In genomic region chr17:81601525-81602120, GRCh38 we compare ENCODE assay signal across 8 cellular contexts. TPM values are rescaled to one million over a fixed set of nuclear protein-coding genes. Genes with fewer than 3 reads are reported as not detected.
A peak's percentile ranks its signal among the peaks of the same experiment; 100 is the strongest.
DNase-seq lines count a peak whose midpoint lies in the region; ATAC-seq and TF ChIP-seq lines count a peak whose summit lies in the region.

No MANE protein-coding gene starts in this region.

- POLR2A ChIA-PET in WTC11 (lab: Charles Lee), result no interaction called here

- H3K4me1 ChIP-seq in GM23248 (ENCODE audit: insufficient read depth), result peaks cover 21% of the 10 kb centered on the region

- H3K4me1 Mint-ChIP-seq in WTC11 (no peaks in the 10 kb centered on the region), endothelial cell (ENCODE audit: unreplicated experiment) (no peaks in the 10 kb centered on the region), mesothelial cell of epicardium (no peaks in the 10 kb centered on the region), type B pancreatic cell (ENCODE audit: unreplicated experiment) (peaks cover 4% of the 10 kb centered on the region)

- in situ Hi-C loops in GM23248 (cut with MboI), result no loop called here

- no peak overlapping the region for H2AFZ ChIP-seq in GM23248

- H3K27me3 Mint-ChIP-seq in WTC11 (ENCODE audit: low read depth) (no peaks in the 10 kb centered on the region), endothelial cell (ENCODE audit: unreplicated experiment) (peaks cover 4% of the 10 kb centered on the region), mesothelial cell of epicardium (ENCODE audit: low read depth) (no peaks in the 10 kb centered on the region), type B pancreatic cell (no peaks in the 10 kb centered on the region)

- no peak overlapping the region for H3K27ac ChIP-seq in GM23248

- CTCF ChIA-PET in WTC11 (lab: Charles Lee), result interaction anchor here (0.8 to 1.6 kb wide), 7 partner anchors 22 to 436 kb away, joined by 3 to 5 read pairs (median 4); partner anchors contain the start of genes DCXR and FAAP100

- H3K36me3 Mint-ChIP-seq in WTC11 (peaks cover 53% of the 10 kb centered on the region), endothelial cell (ENCODE audit: low read depth, unreplicated experiment) (peaks cover 37% of the 10 kb centered on the region), mesothelial cell of epicardium (peaks cover 23% of the 10 kb centered on the region), type B pancreatic cell (peaks cover 13% of the 10 kb centered on the region)

- peaks cover 62% of the 10 kb centered on the region for H3K79me2 ChIP-seq in GM23248 (ENCODE audit: insufficient read depth)

- H3F3A ChIP-seq in GM23248 (ENCODE audit: insufficient read depth), result peaks cover 50% of the 10 kb centered on the region

- H3K4me3 ChIP-seq in GM23248, result no peak overlapping the region

- TF ChIP-seq CTCF in WTC11 (IDR thresholded peaks at IDR 0.05), result peak; percentile 29; the same call in 1 of the 2 replicates
- TF ChIP-seq CTCF in endothelial cell (IDR thresholded peaks at IDR 0.05; ENCODE audit: unreplicated experiment), result peak; percentile 40
- TF ChIP-seq CTCF in mesothelial cell of epicardium (IDR thresholded peaks at IDR 0.05; ENCODE audit: unreplicated experiment), result peak; percentile 57
- peak; percentile 88 for TF ChIP-seq CTCF in type B pancreatic cell (conservative IDR thresholded peaks at IDR 0.05)

- peak; percentile 74 for DNase-seq in CD1c-positive myeloid dendritic cell (ENCODE audit: extremely low spot score)
- peak; percentile 79 for DNase-seq in GM23248
- peak; percentile 60 for DNase-seq in NCI-H345 treated with DMSO at 0.1 percent for 48 hours (lab: John Stamatoyannopoulos, UW; ENCODE audit: unreplicated experiment)
- DNase-seq in WTC11 (ENCODE audit: low spot score), result peak; percentile 20
- DNase-seq in endothelial cell (ENCODE audit: low spot score), result peak; percentile 48
- no peak for DNase-seq in mesothelial cell of epicardium (ENCODE audit: low spot score in 2 of 2, unreplicated experiment in 2 of 2)
- no peak for DNase-seq in type B pancreatic cell (ENCODE audit: extremely low spot score, unreplicated experiment)

- H3K4me2 ChIP-seq in GM23248 (ENCODE audit: unreplicated experiment), result no peak overlapping the region

- WGBS in GM23248 (ENCODE audit: low coverage in 1 of 2, low lambda C conversion rate in 2 of 2, missing lambda C conversion rate in 2 of 2), 2 experiments, result 30 to 33% methylated on average over 9 of the region's 9 CpGs

- H3K27ac Mint-ChIP-seq in WTC11 (peak overlapping the region; percentile 32; the same call in 1 of the 2 replicates), endothelial cell (ENCODE audit: unreplicated experiment) (no peak overlapping the region), mesothelial cell of epicardium (no peak overlapping the region), type B pancreatic cell (peak overlapping the region; percentile 30)

- no peaks in the 10 kb centered on the region for H3K9me2 ChIP-seq in GM23248 (ENCODE audit: insufficient read depth)

- no peak overlapping the region for H3K9ac ChIP-seq in GM23248

- no peaks in the 10 kb centered on the region for H3K9me3 Mint-ChIP-seq in WTC11
- no peaks in the 10 kb centered on the region for H3K9me3 Mint-ChIP-seq in endothelial cell (ENCODE audit: unreplicated experiment)
- no peaks in the 10 kb centered on the region for H3K9me3 Mint-ChIP-seq in mesothelial cell of epicardium
- no peaks in the 10 kb centered on the region for H3K9me3 Mint-ChIP-seq in type B pancreatic cell

- no peaks in the 10 kb centered on the region for H3K9me3 ChIP-seq in GM23248 (ENCODE audit: low read depth)

- H3K36me3 ChIP-seq in GM23248 (ENCODE audit: low read depth), result peaks cover 43% of the 10 kb centered on the region

- no peaks in the 10 kb centered on the region for H4K20me1 ChIP-seq in GM23248 (ENCODE audit: insufficient read depth)

- peak; percentile 86 for ATAC-seq in WTC11
- ATAC-seq in HG02759 (IDR thresholded peaks at IDR 0.05; ENCODE audit: unreplicated experiment), result no peak

- H3K27me3 ChIP-seq in GM23248 (replicated peaks; ENCODE audit: insufficient read depth), result no peaks in the 10 kb centered on the region

- H3K4me3 Mint-ChIP-seq in WTC11 (no peak overlapping the region), endothelial cell (ENCODE audit: unreplicated experiment) (peak overlapping the region; percentile 43), mesothelial cell of epicardium (no peak overlapping the region), type B pancreatic cell (no peak overlapping the region)

TF ChIP-seq in WTC11, 78 proteins besides CTCF, POLR2A, EP300 and RAD21:
- TF ChIP-seq, protein P1, sequence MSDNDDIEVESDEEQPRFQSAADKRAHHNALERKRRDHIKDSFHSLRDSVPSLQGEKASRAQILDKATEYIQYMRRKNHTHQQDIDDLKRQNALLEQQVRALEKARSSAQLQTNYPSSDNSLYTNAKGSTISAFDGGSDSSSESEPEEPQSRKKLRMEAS (CRISPR knock-in tag; IDR thresholded peaks at IDR 0.05), result no peak
- TF ChIP-seq ZNF512 (CRISPR knock-in tag; IDR thresholded peaks at IDR 0.05; ENCODE audit: borderline replicate concordance), result no peak
- TF ChIP-seq, protein P2, sequence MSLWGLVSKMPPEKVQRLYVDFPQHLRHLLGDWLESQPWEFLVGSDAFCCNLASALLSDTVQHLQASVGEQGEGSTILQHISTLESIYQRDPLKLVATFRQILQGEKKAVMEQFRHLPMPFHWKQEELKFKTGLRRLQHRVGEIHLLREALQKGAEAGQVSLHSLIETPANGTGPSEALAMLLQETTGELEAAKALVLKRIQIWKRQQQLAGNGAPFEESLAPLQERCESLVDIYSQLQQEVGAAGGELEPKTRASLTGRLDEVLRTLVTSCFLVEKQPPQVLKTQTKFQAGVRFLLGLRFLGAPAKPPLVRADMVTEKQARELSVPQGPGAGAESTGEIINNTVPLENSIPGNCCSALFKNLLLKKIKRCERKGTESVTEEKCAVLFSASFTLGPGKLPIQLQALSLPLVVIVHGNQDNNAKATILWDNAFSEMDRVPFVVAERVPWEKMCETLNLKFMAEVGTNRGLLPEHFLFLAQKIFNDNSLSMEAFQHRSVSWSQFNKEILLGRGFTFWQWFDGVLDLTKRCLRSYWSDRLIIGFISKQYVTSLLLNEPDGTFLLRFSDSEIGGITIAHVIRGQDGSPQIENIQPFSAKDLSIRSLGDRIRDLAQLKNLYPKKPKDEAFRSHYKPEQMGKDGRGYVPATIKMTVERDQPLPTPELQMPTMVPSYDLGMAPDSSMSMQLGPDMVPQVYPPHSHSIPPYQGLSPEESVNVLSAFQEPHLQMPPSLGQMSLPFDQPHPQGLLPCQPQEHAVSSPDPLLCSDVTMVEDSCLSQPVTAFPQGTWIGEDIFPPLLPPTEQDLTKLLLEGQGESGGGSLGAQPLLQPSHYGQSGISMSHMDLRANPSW (CRISPR knock-in tag; conservative IDR thresholded peaks at IDR 0.05; ENCODE audit: low read depth), result no peak
- TF ChIP-seq, protein P3, sequence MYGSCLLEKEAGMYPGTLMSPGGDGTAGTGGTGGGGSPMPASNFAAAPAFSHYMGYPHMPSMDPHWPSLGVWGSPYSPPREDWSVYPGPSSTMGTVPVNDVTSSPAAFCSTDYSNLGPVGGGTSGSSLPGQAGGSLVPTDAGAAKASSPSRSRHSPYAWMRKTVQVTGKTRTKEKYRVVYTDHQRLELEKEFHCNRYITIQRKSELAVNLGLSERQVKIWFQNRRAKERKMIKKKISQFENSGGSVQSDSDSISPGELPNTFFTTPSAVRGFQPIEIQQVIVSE (CRISPR knock-in tag; IDR thresholded peaks at IDR 0.05; ENCODE audit: borderline replicate concordance), result no peak

RNA-seq across cellular contexts. Expression of gene NPLOC4, which starts 35.3 kb away (rescaled TPM):
- total RNA-seq in GM23248 (2014; rRNA removed; shearing (Covaris generic)), result 62.9 and 64.6 TPM in 2 replicates
- polyA plus RNA-seq in GM23248 (2016; fragmentation: Nextera tagmentation; extraction: Ambion mirVana), result 51.4 and 51.5 TPM in 2 replicates
- 80.3 to 89.2 TPM (median 83.5 TPM) in 3 replicates for total RNA-seq in WTC11 (2021)
- 133 TPM for total RNA-seq in endothelial cell (ENCODE audit: unreplicated experiment)
- total RNA-seq in mesothelial cell of epicardium, result 93.3 to 102 TPM (median 94.5 TPM) in 3 replicates
- total RNA-seq in type B pancreatic cell (ENCODE audit: low replicate concordance), result 82.4 and 90.1 TPM in 2 replicates

RNA-seq across cellular contexts. Expression of gene TSPAN10, which starts 35.4 kb away (rescaled TPM):
- total RNA-seq in GM23248 (2014; rRNA removed; shearing (Covaris generic)), result 2.6 and 3.9 TPM in 2 replicates
- polyA plus RNA-seq in GM23248 (2016; fragmentation: Nextera tagmentation; extraction: Ambion mirVana), result 3.4 and 4.7 TPM in 2 replicates
- total RNA-seq in WTC11 (2021) (1.5 to 3.0 TPM (median 2.4 TPM) in 3 replicates), endothelial cell (ENCODE audit: unreplicated experiment) (2.5 TPM), mesothelial cell of epicardium (2.9 to 3.7 TPM (median 3.1 TPM) in 3 replicates), type B pancreatic cell (ENCODE audit: low replicate concordance) (1.4 and 3.0 TPM in 2 replicates)

RNA-seq across cellular contexts. Expression of gene FAAP100, which starts 49.5 kb away (rescaled TPM):
- total RNA-seq in GM23248 (2014; rRNA removed; shearing (Covaris generic)), result 44.9 and 45.5 TPM in 2 replicates
- polyA plus RNA-seq in GM23248 (2016; fragmentation: Nextera tagmentation; extraction: Ambion mirVana), result 25.2 and 25.7 TPM in 2 replicates
- total RNA-seq in WTC11 (2021) (44.7 to 54.7 TPM (median 47.8 TPM) in 3 replicates), endothelial cell (ENCODE audit: unreplicated experiment) (40.6 TPM), mesothelial cell of epicardium (35.4 to 37.2 TPM (median 36.0 TPM) in 3 replicates), type B pancreatic cell (ENCODE audit: low replicate concordance) (33.5 and 44.7 TPM in 2 replicates)

RNA-seq across cellular contexts. Expression of gene PDE6G, which starts 54.7 kb away (rescaled TPM):
- not detected in 2 replicates for total RNA-seq in GM23248 (2014; rRNA removed; shearing (Covaris generic))
- not detected in 2 replicates for polyA plus RNA-seq in GM23248 (2016; fragmentation: Nextera tagmentation; extraction: Ambion mirVana)
- 4.4 to 6.9 TPM (median 6.3 TPM) in 3 replicates for total RNA-seq in WTC11 (2021)
- 1.1 TPM for total RNA-seq in endothelial cell (ENCODE audit: unreplicated experiment)
- total RNA-seq in mesothelial cell of epicardium, result 0.59 to 1.4 TPM (median 1.00 TPM) in 3 replicates
- total RNA-seq in type B pancreatic cell (ENCODE audit: low replicate concordance), result 0.97 TPM in 1 of 2 replicates, not detected in the other

Comparison
In these comparisons a context has a peak if more than half of its experiments do, and no peak if none do; other contexts are left out.
1. DNase-seq: peak in CD1c-positive myeloid dendritic cell (single experiment), GM23248 (single experiment), NCI-H345 treated with DMSO at 0.1 percent for 48 hours (single experiment), WTC11 (single experiment) and endothelial cell (single experiment); none in mesothelial cell of epicardium (0 of 2) and type B pancreatic cell (single experiment).
2. H3K27ac Mint-ChIP-seq: peak in WTC11 (single experiment) and type B pancreatic cell (single experiment); none in endothelial cell (single experiment) and mesothelial cell of epicardium (single experiment).
3. CTCF ChIP-seq: peak in every context shown above with its lines; median percentile 88 in type B pancreatic cell; 57 in mesothelial cell of epicardium; 40 in endothelial cell; 29 in WTC11.